13 cellular contexts compared by ENCODE assay signal in genomic region chr10:56449770-56450169, GRCh38.
A peak's percentile ranks its signal among the peaks of the same experiment; 100 is the strongest.
DNase-seq lines count a peak whose midpoint lies in the region; ATAC-seq and TF ChIP-seq lines count a peak whose summit lies in the region.
"Had no signal": no experiment of that assay in that cellular context is flagged by ENCODE, and none has a peak within 500 bp of the region (broad histone marks: within the 10 kb centered on the region; RNA-seq: fewer than 3 reads in every experiment).

No MANE protein-coding gene starts in this region.

- no peaks in the 10 kb centered on the region for H3K4me1 ChIP-seq in tibial nerve
- H3K4me1 ChIP-seq: left lung, pancreas had no signal

- H3K27me3 ChIP-seq in tibial nerve: no peaks in the 10 kb centered on the region
- H3K27me3 ChIP-seq: left lung, pancreas had no signal

- intact Hi-C loops in lower leg skin (cut with DNase I; ENCODE audit: low total_unique reads) (no loop called here), posterior cingulate gyrus (cut with DNase I) (no loop called here)

- DNase-seq in DMS53 treated with DMSO at 0.1 percent for 48 hours (lab: John Stamatoyannopoulos, UW; ENCODE audit: unreplicated experiment) (peak; percentile 35), NCI-H82 treated with DMSO at 0.1 percent for 48 hours (lab: John Stamatoyannopoulos, UW; ENCODE audit: unreplicated experiment) (peak; percentile 5), epithelial cell of esophagus (ENCODE audit: low read depth) (peak; percentile 13), tibial nerve (ENCODE audit: low spot score in 2 of 2) (no peak), hippocampal formation (lab: John Stamatoyannopoulos, UW) (no peak), lower leg skin (ENCODE audit: low spot score in 2 of 2) (no peak), posterior cingulate gyrus (no peak)
- DNase-seq: activated CD4-positive, alpha-beta T cell treated with anti-CD3 and anti-CD28 coated beads for 1 hour; left lung; pancreas; stimulated activated CD4-positive, alpha-beta T cell treated with anti-CD3 and anti-CD28 coated beads, Interleukin-4, amount 100 ng/mL, for 4 hours had no signal

- no peak overlapping the region for H3K4me3 ChIP-seq in epithelial cell of esophagus (ENCODE audit: low read length)
- H3K4me3 ChIP-seq in tibial nerve: no peak overlapping the region
- no peak overlapping the region for H3K4me3 ChIP-seq in lower leg skin (ENCODE audit: low read depth, poor library complexity, severe bottlenecking)
- H3K4me3 ChIP-seq: left lung, pancreas had no signal

- H3K36me3 ChIP-seq in tibial nerve: no peaks in the 10 kb centered on the region
- H3K36me3 ChIP-seq: left lung, pancreas had no signal

- no peak for TF ChIP-seq POLR2A in tibial nerve (IDR thresholded peaks at IDR 0.05)
- no peak for TF ChIP-seq POLR2A in lower leg skin (IDR thresholded peaks at IDR 0.05)

- no peak for TF ChIP-seq EP300 in tibial nerve (IDR thresholded peaks at IDR 0.05)

- H3K27ac ChIP-seq in tibial nerve: no peak overlapping the region
- H3K27ac ChIP-seq: left lung, pancreas had no signal

- peak; percentile 42 for ATAC-seq in HG02884 (IDR thresholded peaks at IDR 0.05; ENCODE audit: unreplicated experiment)
- ATAC-seq: activated T-helper 17 cell treated with anti-CD3 and anti-CD28 coated beads, Interleukin-2, amount 50 U/mL, for 72 hours; left lung; pancreas had no signal

- TF ChIP-seq CTCF in epithelial cell of esophagus (IDR thresholded peaks at IDR 0.05; ENCODE audit: insufficient read depth, low read depth, low read length, missing control alignments): no peak
- no peak for TF ChIP-seq CTCF in tibial nerve (IDR thresholded peaks at IDR 0.05)
- no peak for TF ChIP-seq CTCF in lower leg skin (IDR thresholded peaks at IDR 0.05)

- H3K9me3 ChIP-seq in tibial nerve: peaks cover 0 to 10% (median 0%) of the 10 kb centered on the region in 4 donors
- H3K9me3 ChIP-seq: pancreas had no signal

Comparison
In these comparisons a context has a peak if more than half of its experiments do, and no peak if none do; other contexts are left out.
1. DNase-seq: peak in DMS53 treated with DMSO at 0.1 percent for 48 hours (single experiment), NCI-H82 treated with DMSO at 0.1 percent for 48 hours (single experiment) and epithelial cell of esophagus (single experiment); none in tibial nerve (0 of 2), hippocampal formation (0 of 2), lower leg skin (0 of 2) and posterior cingulate gyrus (0 of 10).